ENCODE assay signal across 20 cellular contexts in genomic region chr7:99644436-99644835, GRCh38. TPM values are rescaled to one million over a fixed set of nuclear protein-coding genes. Genes with fewer than 3 reads are reported as not detected.
A peak's percentile ranks its signal among the peaks of the same experiment; 100 is the strongest.
DNase-seq lines count a peak whose midpoint lies in the region; ATAC-seq and TF ChIP-seq lines count a peak whose summit lies in the region.
"Had no signal": no experiment of that assay in that cellular context is flagged by ENCODE, and none has a peak within 500 bp of the region (broad histone marks: within the 10 kb centered on the region; RNA-seq: fewer than 3 reads in every experiment).

No MANE protein-coding gene starts in this region.

- H3K4me3 ChIP-seq in A673 (ENCODE audit: low read depth, low read length, poor library complexity, severe bottlenecking) = no peak overlapping the region
- H3K4me3 ChIP-seq in fibroblast of villous mesenchyme (ENCODE audit: low read depth, low read length) = no peak overlapping the region
- no peak overlapping the region for H3K4me3 ChIP-seq in left lung
- H3K4me3 ChIP-seq: GM23248, HAP-1, K562 had no signal

- H3K36me3 ChIP-seq in A673 (ENCODE audit: insufficient read depth, low read length, poor library complexity, severe bottlenecking) = no peaks in the 10 kb centered on the region
- peaks cover 0 to 6% of the 10 kb centered on the region in 2 donors for H3K36me3 ChIP-seq in left lung
- H3K36me3 ChIP-seq: BE2C had no signal

- H3K9me3 ChIP-seq in A673 (ENCODE audit: low read depth, low read length, poor library complexity, severe bottlenecking) = no peaks in the 10 kb centered on the region
- H3K9me3 ChIP-seq in left lung = peaks cover 0 to 2% of the 10 kb centered on the region in 2 donors
- H3K9me3 ChIP-seq: BE2C, Caco-2, HAP-1 had no signal

- H3K4me1 ChIP-seq in A673 (ENCODE audit: insufficient read depth, low read length, poor library complexity, severe bottlenecking) (no peaks in the 10 kb centered on the region), left lung (no peaks in the 10 kb centered on the region)
- H3K4me1 ChIP-seq: BE2C, Caco-2, HAP-1 had no signal

- ATAC-seq in left lung (no peak), GM18909 (IDR thresholded peaks at IDR 0.05; ENCODE audit: poor library complexity, unreplicated experiment) (no peak)
- ATAC-seq: K562 had no signal

- peak; percentile 52 for DNase-seq in A673 (ENCODE audit: low spot score)
- peak; percentile 48 for DNase-seq in EH (ENCODE audit: low read depth)
- DNase-seq in LoVo (ENCODE audit: low spot score) = peak; percentile 37
- DNase-seq in fibroblast of villous mesenchyme (ENCODE audit: low read depth) = peak; percentile 55
- no peak for DNase-seq in left lung
- no peak for DNase-seq in NCI-H2029 (lab: John Stamatoyannopoulos, UW)
- DNase-seq in amniotic stem cell (lab: John Stamatoyannopoulos, UW) = no peak
- DNase-seq: 8988T; BE2C; Caco-2; CD4-positive, alpha-beta T cell; DMS79; GM23248; IMR-90 had no signal

- no peaks in the 10 kb centered on the region for H3K27me3 ChIP-seq in A673 (replicated peaks; ENCODE audit: insufficient read depth, low read depth, low read length, poor library complexity)
- no peaks in the 10 kb centered on the region for H3K27me3 ChIP-seq in left lung
- H3K27me3 ChIP-seq: BE2C had no signal

- intact Hi-C loops in A673 (cut with micrococcal nuclease; ENCODE audit: unreplicated experiment) (no loop called here), left lung (cut with DNase I) (no loop called here)

- POLR2A ChIA-PET in A673 (lab: Charles Lee; ENCODE audit: low non-redundant PET) = no interaction called here

- BruUV-seq in A673 (replicated peaks; lab: Mats Ljungman, UMichigan) = no TSS peak

- TF ChIP-seq CTCF in A673 (conservative IDR thresholded peaks at IDR 0.05; ENCODE audit: low read depth, low read length) = no peak
- no peak for TF ChIP-seq CTCF in fibroblast of villous mesenchyme (IDR thresholded peaks at IDR 0.05; ENCODE audit: insufficient read depth, low read depth, low read length)
- TF ChIP-seq CTCF in left lung (IDR thresholded peaks at IDR 0.05) = no peak

- H3K27ac ChIP-seq in A673 (ENCODE audit: low read depth, low read length, poor library complexity, severe bottlenecking) (no peak overlapping the region), left lung (no peak overlapping the region)
- H3K27ac ChIP-seq: C4-2B, GM23248 had no signal

- CTCF ChIA-PET in A673 (lab: Charles Lee) = no interaction called here

RNA-seq across cellular contexts. Expression of gene ZSCAN25, which starts 27.7 kb away (rescaled TPM):
- 19.8 and 20.6 TPM in 2 replicates for total RNA-seq in A673 (2021)
- 11.9 and 13.4 TPM in 2 replicates for total RNA-seq in fibroblast of villous mesenchyme
- 10 to 100 TPM; 15.3 to 17.5 TPM for total RNA-seq in left lung

RNA-seq across cellular contexts. Expression of gene CYP3A5, which starts 35.4 kb away (rescaled TPM):
- total RNA-seq in A673 (2021) (9.1 and 9.9 TPM in 2 replicates), fibroblast of villous mesenchyme (under 0.01 and 0.43 TPM in 2 replicates), left lung (1 to 10 TPM; 5.7 to 6.0 TPM)
- total RNA-seq: CD4-positive, alpha-beta T cell; G401; GM23248; H4; IMR-90 had no signal

RNA-seq across cellular contexts. Expression of gene TMEM225B, which starts 46.4 kb away (rescaled TPM):
- total RNA-seq in A673 (2021) = 0.81 and 1.3 TPM in 2 replicates
- total RNA-seq in fibroblast of villous mesenchyme = 0.43 and 1.6 TPM in 2 replicates
- total RNA-seq in left lung = under 1 TPM; 0.60 to 0.93 TPM
- total RNA-seq: G401, GM23248 had no signal

Comparison
In these comparisons a context has a peak if more than half of its experiments do, and no peak if none do; other contexts are left out.
1. DNase-seq: peak in A673 (single experiment), EH (single experiment), LoVo (single experiment) and fibroblast of villous mesenchyme (single experiment); none in left lung (0 of 2), NCI-H2029 (single experiment) and amniotic stem cell (single experiment).